Comparison of ENCODE assay signal across 14 cellular contexts in the genomic region with DNA sequence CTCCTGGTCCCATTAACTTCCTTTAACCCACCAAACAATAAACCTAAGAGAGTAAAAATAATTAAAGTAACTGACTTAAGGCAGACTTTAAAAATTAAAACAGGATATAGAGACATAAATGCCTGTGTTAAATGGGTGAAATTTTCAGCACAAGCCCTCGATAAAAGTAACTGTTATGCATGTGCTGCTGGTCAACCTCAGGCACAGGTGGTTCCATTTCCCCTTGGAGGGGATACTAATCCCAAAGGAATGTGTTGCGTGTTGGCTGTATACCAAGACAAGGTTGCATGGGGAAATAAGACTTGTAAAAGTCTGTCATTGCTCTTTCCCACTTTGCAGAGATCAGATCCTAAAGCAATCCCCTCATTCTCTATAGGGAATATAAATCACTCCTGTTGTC. TPM values are rescaled to one million over a fixed set of nuclear protein-coding genes. Genes with fewer than 3 reads are reported as not detected.
DNase-seq lines count a peak whose midpoint lies in the region; ATAC-seq and TF ChIP-seq lines count a peak whose summit lies in the region.
"Had no signal": no experiment of that assay in that cellular context is flagged by ENCODE, and none has a peak within 500 bp of the region (broad histone marks: within the 10 kb centered on the region; RNA-seq: fewer than 3 reads in every experiment).

No MANE protein-coding gene starts in this region.

- no peak for TF ChIP-seq CTCF in mammary epithelial cell (conservative IDR thresholded peaks at IDR 0.05 in 1 of 2, IDR thresholded peaks at IDR 0.05 in 1 of 2; ENCODE audit: extremely low read depth in 1 of 2, insufficient read depth in 1 of 2, low read depth in 1 of 2, low read length in 2 of 2)

- peak overlapping the region; percentile 47 for H3K4me2 ChIP-seq in mammary epithelial cell (ENCODE audit: insufficient read depth, low read depth, low read length)

- 0% methylated on average over 2 of the region's 2 CpGs for WGBS in mammary epithelial cell (ENCODE audit: low coverage, missing lambda C conversion rate)

- H3K4me3 Mint-ChIP-seq in stimulated activated naive B cell treated with anti-CD40 and anti-IgM and Interleukin-4, amounts not matched to agents 10 μg/mL and 1 μg/mL and 100 μg/mL, for 72 hours = no peak overlapping the region

- peaks cover 32 to 47% of the 10 kb centered on the region in 2 donors for H3K4me1 Mint-ChIP-seq in stimulated activated naive B cell treated with anti-CD40 and anti-IgM and Interleukin-4, amounts not matched to agents 10 μg/mL and 1 μg/mL and 100 μg/mL, for 72 hours

- H3K9me3 Mint-ChIP-seq in stimulated activated naive B cell treated with anti-CD40 and anti-IgM and Interleukin-4, amounts not matched to agents 10 μg/mL and 1 μg/mL and 100 μg/mL, for 72 hours = no peaks in the 10 kb centered on the region
- H3K9me3 Mint-ChIP-seq: CD8-positive, alpha-beta memory T cell had no signal

- H3K4me3 ChIP-seq in mammary epithelial cell (replicated peaks in 1 of 3; ENCODE audit: insufficient read depth in 1 of 3, low read depth in 2 of 3, low read length in 3 of 3) (no peak overlapping the region), mucosa of rectum (ENCODE audit: low read length in 2 of 2) (peak overlapping the region in 1 of 2 donors; percentile 37)

- CTCF ChIA-PET in mammary epithelial cell (lab: Charles Lee; ENCODE audit: low non-redundant PET) = no interaction called here

- peaks cover 3% of the 10 kb centered on the region for H3K79me2 ChIP-seq in mammary epithelial cell (ENCODE audit: insufficient read depth, low read length)

- in situ Hi-C loops in mammary epithelial cell (cut with MboI; ENCODE audit: low sequenced_read_pairs in 2 of 2) = no loop called here

- H3K27me3 ChIP-seq in mammary epithelial cell (ENCODE audit: insufficient read depth, low read length) = no peaks in the 10 kb centered on the region
- no peaks in the 10 kb centered on the region for H3K27me3 ChIP-seq in mucosa of rectum (ENCODE audit: control insufficient read depth in 2 of 2, insufficient read depth in 2 of 2, low read length in 2 of 2)

- H3K36me3 Mint-ChIP-seq in stimulated activated naive B cell treated with anti-CD40 and anti-IgM and Interleukin-4, amounts not matched to agents 10 μg/mL and 1 μg/mL and 100 μg/mL, for 72 hours = peaks cover 0 to 9% of the 10 kb centered on the region in 2 donors

- dilution Hi-C loops in mammary epithelial cell (cut with HindIII; ENCODE audit: low sequenced_read_pairs) = no loop called here

- H4K20me1 ChIP-seq in mammary epithelial cell (ENCODE audit: insufficient read depth, low read length) = no peaks in the 10 kb centered on the region

- H3K27ac Mint-ChIP-seq in stimulated activated naive B cell treated with anti-CD40 and anti-IgM and Interleukin-4, amounts not matched to agents 10 μg/mL and 1 μg/mL and 100 μg/mL, for 72 hours = no peak overlapping the region

- peak; percentile 81 for DNase-seq in ELR (ENCODE audit: low read depth)
- DNase-seq in LHCN-M2 (ENCODE audit: low read depth) = peak; percentile 85
- DNase-seq in mammary epithelial cell = peak; percentile 77
- DNase-seq in nucleus accumbens (lab: John Stamatoyannopoulos, UW) = no peak
- DNase-seq in GM19240 (ENCODE audit: insufficient read length, low spot score) = no peak
- no peak for DNase-seq in stimulated activated naive B cell treated with anti-CD40 and anti-IgM and Interleukin-4, amounts not matched to agents 10 μg/mL and 1 μg/mL and 100 μg/mL, for 72 hours
- DNase-seq: activated CD4-positive, alpha-beta T cell treated with anti-CD3 and anti-CD28 coated beads, Interleukin-2, amount 50 U/mL, for 48 hours; activated effector memory CD4-positive, alpha-beta T cell treated with Interleukin-2 at 50 U/mL for 16 hours; CD8-positive, alpha-beta memory T cell; H7; KG1; T-helper 9 cell had no signal

- no TSS peak for BruUV-seq in mammary epithelial cell (replicated peaks; lab: Mats Ljungman, UMichigan)

- H3K9ac ChIP-seq in mammary epithelial cell (ENCODE audit: insufficient read depth, low read length) (no peak overlapping the region), mucosa of rectum (ENCODE audit: low read depth in 1 of 2, low read length in 2 of 2) (no peak overlapping the region)

- no peak overlapping the region for H3K27ac ChIP-seq in mammary epithelial cell (ENCODE audit: insufficient read depth, low read depth, low read length)
- H3K27ac ChIP-seq in mucosa of rectum (ENCODE audit: low read depth in 2 of 2, low read length in 2 of 2) = peak overlapping the region; percentile 11 to 70

- no peak overlapping the region for H2AFZ ChIP-seq in mammary epithelial cell (ENCODE audit: low read depth, low read length)

- peaks cover 14 to 21% of the 10 kb centered on the region in 2 donors for H3K27me3 Mint-ChIP-seq in stimulated activated naive B cell treated with anti-CD40 and anti-IgM and Interleukin-4, amounts not matched to agents 10 μg/mL and 1 μg/mL and 100 μg/mL, for 72 hours

- H3K4me1 ChIP-seq in mammary epithelial cell (ENCODE audit: insufficient read depth, low read length) (peaks cover 39% of the 10 kb centered on the region), mucosa of rectum (ENCODE audit: control insufficient read depth in 2 of 2, insufficient read depth in 2 of 2, low read length in 2 of 2) (peaks cover 32 to 35% of the 10 kb centered on the region in 2 donors)

- intact Hi-C loops in mammary epithelial cell (cut with micrococcal nuclease) = loop anchor here (5.0 kb wide), 3 partner anchors 81 to 134 kb away; partner anchors contain the start of gene RNF39

- ATAC-seq in HG03565 (IDR thresholded peaks at IDR 0.05; ENCODE audit: unreplicated experiment) = no peak
- ATAC-seq in stimulated activated naive B cell treated with anti-CD40 and anti-IgM and Interleukin-4, amounts not matched to agents 10 μg/mL and 1 μg/mL and 100 μg/mL, for 72 hours (replicated peaks) = no peak

- H3K36me3 ChIP-seq in mammary epithelial cell (ENCODE audit: insufficient read depth, low read length) = no peaks in the 10 kb centered on the region
- no peaks in the 10 kb centered on the region for H3K36me3 ChIP-seq in mucosa of rectum (ENCODE audit: control insufficient read depth in 2 of 2, insufficient read depth in 2 of 2, low read length in 2 of 2)

- H3K9me3 ChIP-seq in mammary epithelial cell (replicated peaks; ENCODE audit: insufficient read depth, low read length) (no peaks in the 10 kb centered on the region), mucosa of rectum (ENCODE audit: control insufficient read depth in 2 of 2, low read length in 2 of 2) (no peaks in the 10 kb centered on the region)

RNA-seq across cellular contexts. Expression of gene HLA-A, which starts 25.8 kb away (rescaled TPM):
- total RNA-seq in LHCN-M2 (2014; rRNA removed) = 412 and 438 TPM in 2 replicates
- polyA plus RNA-seq in LHCN-M2 (2012) = 309 TPM
- 100 to 1,000 TPM; 217 to 345 TPM for total RNA-seq in mammary epithelial cell
- 291 TPM for polyA plus RNA-seq in mammary epithelial cell
- 188 TPM for polyA minus RNA-seq in mammary epithelial cell

Comparison
In these comparisons a context has a peak if more than half of its experiments do, and no peak if none do; other contexts are left out.
1. DNase-seq: peak in ELR (single experiment), LHCN-M2 (single experiment) and mammary epithelial cell (single experiment); none in nucleus accumbens (0 of 56), GM19240 (single experiment) and stimulated activated naive B cell treated with anti-CD40 and anti-IgM and Interleukin-4, amounts not matched to agents 10 μg/mL and 1 μg/mL and 100 μg/mL, for 72 hours (single experiment).